Comparison of ENCODE assay signal across 20 cellular contexts in genomic region chr6:39083111-39083702, GRCh38. TPM values are rescaled to one million over a fixed set of nuclear protein-coding genes. Genes with fewer than 3 reads are reported as not detected.
DNase-seq lines count a peak whose midpoint lies in the region; ATAC-seq and TF ChIP-seq lines count a peak whose summit lies in the region.
"Had no signal": no experiment of that assay in that cellular context is flagged by ENCODE, and none has a peak within 500 bp of the region (broad histone marks: within the 10 kb centered on the region; RNA-seq: fewer than 3 reads in every experiment).

No MANE protein-coding gene starts in this region.

- H2BK20ac ChIP-seq in H9 (ENCODE audit: low read depth, low read length, poor library complexity, severe bottlenecking): no peak overlapping the region

- no peaks in the 10 kb centered on the region; a peak in 1 of 7 replicates for H3K36me3 Mint-ChIP-seq in H9 (ENCODE audit: insufficient read depth in 1 of 3, low read depth in 3 of 3)
- H3K36me3 Mint-ChIP-seq: CD8-positive, alpha-beta memory T cell had no signal

- no peak overlapping the region for H2BK12ac ChIP-seq in H9 (ENCODE audit: insufficient read length, low read depth, low read length)

- no peak overlapping the region for H3K18ac ChIP-seq in H9 (ENCODE audit: insufficient read length, low read depth, low read length)

- no peak for TF ChIP-seq CTCF in H9 (conservative IDR thresholded peaks at IDR 0.05)
- TF ChIP-seq CTCF in lower lobe of right lung (IDR thresholded peaks at IDR 0.05): no peak

- H3K4me1 ChIP-seq in H9 (ENCODE audit: insufficient read depth, low read length): no peaks in the 10 kb centered on the region
- H3K4me1 ChIP-seq in lower lobe of right lung: peaks cover 3% of the 10 kb centered on the region
- H3K4me1 ChIP-seq: adrenal gland, uterus had no signal

- H3K27me3 Mint-ChIP-seq in H9 (ENCODE audit: low read depth): peaks cover 14% of the 10 kb centered on the region

- H3K27ac ChIP-seq in H9 (ENCODE audit: insufficient read length, low read depth, low read length): no peak overlapping the region
- no peak overlapping the region for H3K27ac ChIP-seq in lower lobe of right lung
- H3K27ac ChIP-seq: adrenal gland, RWPE1, uterus had no signal

- H3K79me1 ChIP-seq in H9 (ENCODE audit: insufficient read depth, low read depth, low read length, poor library complexity, severe bottlenecking): no peaks in the 10 kb centered on the region

- H2AK5ac ChIP-seq in H9 (ENCODE audit: insufficient read length, low read length): no peak overlapping the region

- no peaks in the 10 kb centered on the region for H3K9me3 ChIP-seq in H9 (ENCODE audit: control insufficient read depth, low read depth, low read length)
- no peaks in the 10 kb centered on the region for H3K9me3 ChIP-seq in lower lobe of right lung
- H3K9me3 ChIP-seq: adrenal gland, uterus had no signal

- no peaks in the 10 kb centered on the region for H4K20me1 ChIP-seq in H9 (ENCODE audit: control insufficient read depth, insufficient read depth, insufficient read length)

- H3T11ph ChIP-seq in H9 (ENCODE audit: low read length): no peak overlapping the region

- H3K27me3 ChIP-seq in H9 (ENCODE audit: insufficient read depth, low read length) (no peaks in the 10 kb centered on the region), lower lobe of right lung (ENCODE audit: low read depth) (no peaks in the 10 kb centered on the region)
- H3K27me3 ChIP-seq: adrenal gland, uterus had no signal

- H2BK5ac ChIP-seq in H9 (ENCODE audit: insufficient read length, low read length): no peak overlapping the region

- H3K4me2 ChIP-seq in H9 (ENCODE audit: insufficient read depth, insufficient read length, low read length): no peak overlapping the region

- no peak overlapping the region for H3K4ac ChIP-seq in H9 (ENCODE audit: low read depth, low read length)

- no peaks in the 10 kb centered on the region for H3K23me2 ChIP-seq in H9 (ENCODE audit: insufficient read length, low read depth, low read length, poor library complexity, severe bottlenecking)

- H3K9me3 Mint-ChIP-seq in H9: no peaks in the 10 kb centered on the region
- H3K9me3 Mint-ChIP-seq: activated B cell treated with CpG ODN at 0.5 μM for 24 hours; CD8-positive, alpha-beta memory T cell; central memory CD8-positive, alpha-beta T cell; stimulated activated naive CD8-positive, alpha-beta T cell treated with anti-CD3 and anti-CD28 coated beads, Interleukin-15, Interleukin-2, amounts not matched to agents 100 ng/mL and 50 ng/mL, for 24 hours had no signal

- H3K4me1 Mint-ChIP-seq in H9: peaks cover 38 to 42% of the 10 kb centered on the region in 2 experiments
- H3K4me1 Mint-ChIP-seq: activated B cell treated with CpG ODN at 0.5 μM for 24 hours had no signal

- H3K36me3 ChIP-seq in lower lobe of right lung: no peaks in the 10 kb centered on the region
- H3K36me3 ChIP-seq: adrenal gland, uterus had no signal

- H2BK120ac ChIP-seq in H9 (ENCODE audit: low read depth, low read length, poor library complexity, severe bottlenecking): no peak overlapping the region

- no peak overlapping the region for H3K56ac ChIP-seq in H9 (ENCODE audit: insufficient read length, low read depth, low read length)

- DNase-seq in NK-92 treated with Interleukin-12 subunit alpha and Interleukin-12 subunit beta, amount 100 ng/mL, for 24 hours (lab: John Stamatoyannopoulos, UW): peak; percentile 58
- DNase-seq in NK-92 (lab: John Stamatoyannopoulos, UW; ENCODE audit: unreplicated experiment): no peak
- DNase-seq in H9: peak; percentile 22
- DNase-seq in NCI-H69 (lab: John Stamatoyannopoulos, UW): peak; percentile 15
- peak; percentile 54 for DNase-seq in islet precursor cell
- DNase-seq in lower lobe of right lung: no peak
- DNase-seq in UCSD-AML1 (lab: John Stamatoyannopoulos, UW; ENCODE audit: unreplicated experiment): no peak
- DNase-seq: activated B cell treated with CpG ODN at 0.5 μM for 24 hours; activated T-cell treated with anti-CD3 and anti-CD28 coated beads, Interleukin-2, amount 50 U/mL, for 1 hour; adrenal gland; CD8-positive, alpha-beta memory T cell; left colon; NCI-H526 treated with DMSO at 0.1 percent for 48 hours; T-helper 1 cell; uterus had no signal

- H4K91ac ChIP-seq in H9 (ENCODE audit: insufficient read length, low read depth, low read length): no peak overlapping the region

- no peak overlapping the region for H3K23ac ChIP-seq in H9 (ENCODE audit: insufficient read length, low read depth, low read length)

- H4K8ac ChIP-seq in H9 (replicated peaks; ENCODE audit: insufficient read length, low read depth, low read length): no peak overlapping the region

- H3K27ac Mint-ChIP-seq in H9: peak overlapping the region in 1 of 3 experiments; percentile 30; a peak in 2 of 7 replicates
- H3K27ac Mint-ChIP-seq: activated B cell treated with CpG ODN at 0.5 μM for 24 hours; stimulated activated naive CD8-positive, alpha-beta T cell treated with anti-CD3 and anti-CD28 coated beads, Interleukin-15, Interleukin-2, amounts not matched to agents 100 ng/mL and 50 ng/mL, for 24 hours had no signal

- intact Hi-C loops in lower lobe of right lung (cut with DNase I): no loop called here

- H2AFZ ChIP-seq in H9 (ENCODE audit: low read length): no peak overlapping the region

- WGBS in H9 (ENCODE audit: extremely low coverage, insufficient read length, low lambda C conversion rate): no CpG with 5 or more reads among the region's 7 CpGs

- H2BK15ac ChIP-seq in H9 (ENCODE audit: low read depth, low read length): no peak overlapping the region

- no peak for ATAC-seq in HG03097 (IDR thresholded peaks at IDR 0.05; ENCODE audit: low FRiP score, unreplicated experiment)
- no peak for ATAC-seq in lower lobe of right lung
- ATAC-seq: left colon had no signal

- H3K4me3 Mint-ChIP-seq in H9: peak overlapping the region in 1 of 2 experiments; percentile 12; a peak in 1 of 5 replicates
- H3K4me3 Mint-ChIP-seq: activated B cell treated with CpG ODN at 0.5 μM for 24 hours; CD8-positive, alpha-beta memory T cell; central memory CD8-positive, alpha-beta T cell; stimulated activated naive CD8-positive, alpha-beta T cell treated with anti-CD3 and anti-CD28 coated beads, Interleukin-15, Interleukin-2, amounts not matched to agents 100 ng/mL and 50 ng/mL, for 24 hours had no signal

- H4K5ac ChIP-seq in H9 (ENCODE audit: insufficient read length, low read depth, low read length): no peak overlapping the region

- no peak overlapping the region for H3K14ac ChIP-seq in H9 (ENCODE audit: insufficient read depth, low read length)

- no peak overlapping the region for H3K4me3 ChIP-seq in lower lobe of right lung
- H3K4me3 ChIP-seq: adrenal gland, uterus had no signal

- H3K79me2 ChIP-seq in H9 (ENCODE audit: insufficient read depth, low read length): no peaks in the 10 kb centered on the region

- no peak overlapping the region for H3K9ac ChIP-seq in H9 (ENCODE audit: extremely low read depth, insufficient read length, low read length)

RNA-seq across cellular contexts. Expression of gene SAYSD1, which starts 31.8 kb away (rescaled TPM):
- total RNA-seq in H9 (2021) (9.4 and 9.6 TPM in 2 replicates), lower lobe of right lung (15.5 TPM)

RNA-seq across cellular contexts. Expression of gene GLP1R, which starts 34.6 kb away (rescaled TPM):
- 0.85 and 1.0 TPM in 2 replicates for total RNA-seq in H9 (2021)
- 0.35 TPM for total RNA-seq in lower lobe of right lung
- total RNA-seq: activated B cell treated with CpG ODN at 0.5 μM for 24 hours; CD8-positive, alpha-beta memory T cell; left colon; omental fat pad had no signal

Comparison
In these comparisons a context has a peak if more than half of its experiments do, and no peak if none do; other contexts are left out.
1. DNase-seq: peak in NK-92 treated with Interleukin-12 subunit alpha and Interleukin-12 subunit beta, amount 100 ng/mL, for 24 hours (single experiment), H9 (single experiment), NCI-H69 (single experiment) and islet precursor cell (single experiment); none in NK-92 (single experiment), lower lobe of right lung (single experiment) and UCSD-AML1 (single experiment).